Comparison of ENCODE assay signal across 16 cellular contexts in genomic region chr18:67239826-67240225, GRCh38.
"Had no signal": no experiment of that assay in that cellular context is flagged by ENCODE, and none has a peak within 500 bp of the region (broad histone marks: within the 10 kb centered on the region; RNA-seq: fewer than 3 reads in every experiment).

No MANE protein-coding gene starts in this region.

- H3K27ac Mint-ChIP-seq: activated CD8-positive, alpha-beta memory T cell treated with anti-CD3 and anti-CD28 coated beads, Interleukin-2, amount 10 ng/mL, durations not matched to agents 7 days and 5 days; activated naive CD8-positive, alpha-beta T cell treated with anti-CD3 and anti-CD28 coated beads, Interleukin-2, amount 10 ng/mL, durations not matched to agents 7 days and 5 days; immature natural killer cell; natural killer cell treated with Interleukin-12 subunit alpha and Interleukin-12 subunit beta and Interleukin-15 and Interleukin-18, amount 100 ng/mL, for 72 hours; stimulated activated memory B cell treated with anti-CD40 and anti-IgM and Interleukin-4, amounts not matched to agents 10 μg/mL and 1 μg/mL and 100 μg/mL, for 72 hours had no signal

- H3K27ac ChIP-seq: SJSA1, transverse colon, vagina had no signal

- H3K36me3 Mint-ChIP-seq: activated CD8-positive, alpha-beta memory T cell treated with anti-CD3 and anti-CD28 coated beads, Interleukin-2, amount 10 ng/mL, durations not matched to agents 7 days and 5 days; immature natural killer cell; natural killer cell treated with Interleukin-12 subunit alpha and Interleukin-12 subunit beta and Interleukin-15 and Interleukin-18, amount 100 ng/mL, for 72 hours; stimulated activated memory B cell treated with anti-CD40 and anti-IgM and Interleukin-4, amounts not matched to agents 10 μg/mL and 1 μg/mL and 100 μg/mL, for 72 hours had no signal

- H3K27me3 Mint-ChIP-seq: activated CD8-positive, alpha-beta memory T cell treated with anti-CD3 and anti-CD28 coated beads, Interleukin-2, amount 10 ng/mL, durations not matched to agents 7 days and 5 days; activated naive CD8-positive, alpha-beta T cell treated with anti-CD3 and anti-CD28 coated beads, Interleukin-2, amount 10 ng/mL, durations not matched to agents 7 days and 5 days; natural killer cell treated with Interleukin-12 subunit alpha and Interleukin-12 subunit beta and Interleukin-15 and Interleukin-18, amount 100 ng/mL, for 72 hours; stimulated activated memory B cell treated with anti-CD40 and anti-IgM and Interleukin-4, amounts not matched to agents 10 μg/mL and 1 μg/mL and 100 μg/mL, for 72 hours had no signal

- H3K4me3 Mint-ChIP-seq: activated CD8-positive, alpha-beta memory T cell treated with anti-CD3 and anti-CD28 coated beads, Interleukin-2, amount 10 ng/mL, durations not matched to agents 7 days and 5 days; activated naive CD8-positive, alpha-beta T cell treated with anti-CD3 and anti-CD28 coated beads, Interleukin-2, amount 10 ng/mL, durations not matched to agents 7 days and 5 days; immature natural killer cell; natural killer cell treated with Interleukin-12 subunit alpha and Interleukin-12 subunit beta and Interleukin-15 and Interleukin-18, amount 100 ng/mL, for 72 hours; stimulated activated memory B cell treated with anti-CD40 and anti-IgM and Interleukin-4, amounts not matched to agents 10 μg/mL and 1 μg/mL and 100 μg/mL, for 72 hours had no signal

- H3K4me1 ChIP-seq: transverse colon, vagina had no signal

- H3K4me3 ChIP-seq: SJSA1, transverse colon, vagina had no signal

- H3K36me3 ChIP-seq: SJSA1, transverse colon, vagina had no signal

- H3K27me3 ChIP-seq: SJSA1, transverse colon, vagina had no signal

- H3K9me3 ChIP-seq: SJSA1, transverse colon, vagina had no signal

- H3K9me3 Mint-ChIP-seq: activated naive CD8-positive, alpha-beta T cell treated with anti-CD3 and anti-CD28 coated beads, Interleukin-2, amount 10 ng/mL, durations not matched to agents 7 days and 5 days; stimulated activated memory B cell treated with anti-CD40 and anti-IgM and Interleukin-4, amounts not matched to agents 10 μg/mL and 1 μg/mL and 100 μg/mL, for 72 hours had no signal

- ATAC-seq: activated CD8-positive, alpha-beta memory T cell treated with anti-CD3 and anti-CD28 coated beads, Interleukin-2, amount 10 ng/mL, durations not matched to agents 7 days and 5 days; natural killer cell treated with Interleukin-12 subunit alpha and Interleukin-12 subunit beta and Interleukin-15 and Interleukin-18, amount 100 ng/mL, for 72 hours; stimulated activated memory B cell treated with anti-CD40 and anti-IgM and Interleukin-4, amounts not matched to agents 10 μg/mL and 1 μg/mL and 100 μg/mL, for 72 hours had no signal

- DNase-seq: activated CD4-positive, alpha-beta T cell treated with anti-CD3 and anti-CD28 coated beads, Interleukin-2, amount 50 U/mL, for 1 hour; activated CD8-positive, alpha-beta memory T cell treated with anti-CD3 and anti-CD28 coated beads, Interleukin-2, amount 10 ng/mL, durations not matched to agents 7 days and 5 days; activated naive CD8-positive, alpha-beta T cell treated with anti-CD3 and anti-CD28 coated beads, Interleukin-2, amount 10 ng/mL, durations not matched to agents 7 days and 5 days; anterior cingulate cortex; cerebellar nuclear complex; effector CD8-positive, alpha-beta T cell; head of caudate nucleus; immature natural killer cell; mesenchymal stem cell; posterior cingulate gyrus; T-helper 2 cell; transverse colon had no signal
